In genomic region chr14:60915781-60916180, GRCh38 we compare ENCODE assay signal across 27 cellular contexts.
"Had no signal": no experiment of that assay in that cellular context is flagged by ENCODE, and none has a peak within 500 bp of the region (broad histone marks: within the 10 kb centered on the region; RNA-seq: fewer than 3 reads in every experiment).

No MANE protein-coding gene starts in this region.

- ATAC-seq: activated CD8-positive, alpha-beta T cell treated with anti-CD3 and anti-CD28 coated beads for 36 hours; activated T-cell treated with anti-CD3 and anti-CD28 coated beads, Interleukin-2, amount 50 U/mL, for 72 hours; activated T-helper 17 cell treated with anti-CD3 and anti-CD28 coated beads, Interleukin-2, amount 50 U/mL, for 72 hours; body of pancreas; PC-3 had no signal

- H3K36me3 ChIP-seq: Peyer's patch had no signal

- H3K9me3 ChIP-seq: body of pancreas, Peyer's patch had no signal

- H3K4me2 ChIP-seq: KMS-11 had no signal

- H3K27ac Mint-ChIP-seq: activated CD4-positive, alpha-beta T cell treated with anti-CD3 and anti-CD28 coated beads, Interleukin-2, amount 10 ng/mL, durations not matched to agents 24 days and 14 days; activated CD8-positive, alpha-beta T cell treated with anti-CD3 and anti-CD28 coated beads for 36 hours; activated naive CD4-positive, alpha-beta T cell treated with anti-CD3 and anti-CD28 coated beads, Interleukin-2, amount 50 U/mL, for 24 hours; activated naive CD8-positive, alpha-beta T cell treated with anti-CD3 and anti-CD28 coated beads, Interleukin-2, amount 10 ng/mL, durations not matched to agents 7 days and 5 days; activated T-cell treated with anti-CD3 and anti-CD28 coated beads, Interleukin-2, amount 50 U/mL, for 72 hours; activated T-helper 17 cell treated with anti-CD3 and anti-CD28 coated beads, Interleukin-2, amount 50 U/mL, for 72 hours had no signal

- H3K4me1 ChIP-seq: body of pancreas, Peyer's patch had no signal

- H3K4me3 Mint-ChIP-seq: activated CD4-positive, alpha-beta T cell treated with anti-CD3 and anti-CD28 coated beads, Interleukin-2, amount 10 ng/mL, durations not matched to agents 24 days and 14 days; activated CD8-positive, alpha-beta T cell treated with anti-CD3 and anti-CD28 coated beads for 36 hours; activated naive CD4-positive, alpha-beta T cell treated with anti-CD3 and anti-CD28 coated beads, Interleukin-2, amount 50 U/mL, for 24 hours; activated naive CD8-positive, alpha-beta T cell treated with anti-CD3 and anti-CD28 coated beads, Interleukin-2, amount 10 ng/mL, durations not matched to agents 7 days and 5 days; activated T-cell treated with anti-CD3 and anti-CD28 coated beads, Interleukin-2, amount 50 U/mL, for 72 hours; activated T-helper 17 cell treated with anti-CD3 and anti-CD28 coated beads, Interleukin-2, amount 50 U/mL, for 72 hours had no signal

- H3K27ac ChIP-seq: body of pancreas, KMS-11, Peyer's patch had no signal

- H3K4me3 ChIP-seq: body of pancreas, Peyer's patch had no signal

- H3K4me1 Mint-ChIP-seq: activated CD4-positive, alpha-beta T cell treated with anti-CD3 and anti-CD28 coated beads, Interleukin-2, amount 10 ng/mL, durations not matched to agents 24 days and 14 days; activated T-helper 17 cell treated with anti-CD3 and anti-CD28 coated beads, Interleukin-2, amount 50 U/mL, for 72 hours had no signal

- H3K27me3 Mint-ChIP-seq: activated CD4-positive, alpha-beta T cell treated with anti-CD3 and anti-CD28 coated beads, Interleukin-2, amount 10 ng/mL, durations not matched to agents 24 days and 14 days; activated CD8-positive, alpha-beta T cell treated with anti-CD3 and anti-CD28 coated beads for 36 hours; activated naive CD4-positive, alpha-beta T cell treated with anti-CD3 and anti-CD28 coated beads, Interleukin-2, amount 50 U/mL, for 24 hours; activated naive CD8-positive, alpha-beta T cell treated with anti-CD3 and anti-CD28 coated beads, Interleukin-2, amount 10 ng/mL, durations not matched to agents 7 days and 5 days; activated T-helper 17 cell treated with anti-CD3 and anti-CD28 coated beads, Interleukin-2, amount 50 U/mL, for 72 hours had no signal

- H3K27me3 ChIP-seq: body of pancreas, Peyer's patch had no signal

- H3K9ac ChIP-seq: KMS-11 had no signal

- DNase-seq: activated CD4-positive, alpha-beta T cell treated with anti-CD3 and anti-CD28 coated beads, Interleukin-2, amount 10 ng/mL, durations not matched to agents 24 days and 14 days; activated CD4-positive, alpha-beta T cell treated with anti-CD3 and anti-CD28 coated beads, Interleukin-2, amount 50 U/mL, for 4 hours; activated CD8-positive, alpha-beta T cell treated with anti-CD3 and anti-CD28 coated beads for 36 hours; activated gamma-delta T cell; activated naive CD4-positive, alpha-beta T cell treated with Interleukin-2 at 50 U/mL for 16 hours; activated naive CD8-positive, alpha-beta T cell treated with anti-CD3 and anti-CD28 coated beads, Interleukin-2, amount 10 ng/mL, durations not matched to agents 7 days and 5 days; activated T-cell treated with anti-CD3 and anti-CD28 coated beads, Interleukin-2, amount 50 U/mL, for 1 hour; activated T-cell treated with anti-CD3 and anti-CD28 coated beads, Interleukin-2, amount 50 U/mL, for 72 hours; body of pancreas; central memory CD4-positive, alpha-beta T cell; NCI-H1105; NCI-H1417 treated with DMSO at 0.1 percent for 48 hours; NCI-H187 treated with DMSO at 0.1 percent for 48 hours; NCI-H2081; NCI-H345; NCI-H524 treated with DMSO at 0.1 percent for 48 hours; PC-3; Peyer's patch; RPMI8226; SIG-M5; T1000 had no signal

- H3K9me3 Mint-ChIP-seq: activated CD8-positive, alpha-beta T cell treated with anti-CD3 and anti-CD28 coated beads for 36 hours; activated naive CD4-positive, alpha-beta T cell treated with anti-CD3 and anti-CD28 coated beads, Interleukin-2, amount 50 U/mL, for 24 hours; activated T-helper 17 cell treated with anti-CD3 and anti-CD28 coated beads, Interleukin-2, amount 50 U/mL, for 72 hours had no signal

- FAIRE-seq: astrocyte, bronchial epithelial cell, TTC549 had no signal
